8 cellular contexts compared by ENCODE assay signal in genomic region chr4:77697860-77698599, GRCh38.
DNase-seq lines count a peak whose midpoint lies in the region; ATAC-seq, FAIRE-seq and TF ChIP-seq lines count a peak whose summit lies in the region.

No MANE protein-coding gene starts in this region.

- peak overlapping the region in 1 of 2 donors; percentile 33 for H3K27ac ChIP-seq in left lung

- peak; percentile 2 to 4 for DNase-seq in NCI-H2081 (lab: John Stamatoyannopoulos, UW)
- no peak for DNase-seq in NCI-H2081 treated with DMSO at 0.1 percent for 48 hours (lab: John Stamatoyannopoulos, UW)
- peak; percentile 62 for DNase-seq in NCI-H2029 (lab: John Stamatoyannopoulos, UW)
- DNase-seq in bronchial epithelial cell (ENCODE audit: low read depth) = peak; percentile 79
- DNase-seq in left lung = no peak

- peak; percentile 93 for ATAC-seq in left lung
- ATAC-seq in HG02970 (IDR thresholded peaks at IDR 0.05; ENCODE audit: low FRiP score, unreplicated experiment) = no peak
- no peak for ATAC-seq in GM18867 (IDR thresholded peaks at IDR 0.05; ENCODE audit: unreplicated experiment)
- ATAC-seq in HG02763 (IDR thresholded peaks at IDR 0.05; ENCODE audit: unreplicated experiment) = no peak

- no peaks in the 10 kb centered on the region for H3K4me1 ChIP-seq in left lung

- H3K36me3 ChIP-seq in bronchial epithelial cell (ENCODE audit: control insufficient read depth, insufficient read depth, low read length) = no peaks in the 10 kb centered on the region
- H3K36me3 ChIP-seq in left lung = no peaks in the 10 kb centered on the region

- TF ChIP-seq CTCF in bronchial epithelial cell (IDR thresholded peaks at IDR 0.05; ENCODE audit: insufficient read depth, low read length, severe bottlenecking) (peak; percentile 69), left lung (IDR thresholded peaks at IDR 0.05) (peak; percentile 23 to 25)

- H3K4me3 ChIP-seq in bronchial epithelial cell (ENCODE audit: low read depth, low read length) (no peak overlapping the region), left lung (no peak overlapping the region)

- intact Hi-C loops in left lung (cut with DNase I) = no loop called here

- H3K27me3 ChIP-seq in bronchial epithelial cell (ENCODE audit: control insufficient read depth, insufficient read depth, low read length) (no peaks in the 10 kb centered on the region), left lung (no peaks in the 10 kb centered on the region)

- no peaks in the 10 kb centered on the region for H3K9me3 ChIP-seq in left lung

- FAIRE-seq in bronchial epithelial cell (lab: Jason Lieb, UNC) = no peak

Comparison
In these comparisons a context has a peak if more than half of its experiments do, and no peak if none do; other contexts are left out.
1. DNase-seq: peak in NCI-H2081 (2 of 2), NCI-H2029 (single experiment) and bronchial epithelial cell (single experiment); none in NCI-H2081 treated with DMSO at 0.1 percent for 48 hours (single experiment) and left lung (0 of 2).